Comparison of ENCODE assay signal across 17 cellular contexts in genomic region chr19:18424890-18425514, GRCh38. TPM values are rescaled to one million over a fixed set of nuclear protein-coding genes. Genes with fewer than 3 reads are reported as not detected.
DNase-seq lines count a peak whose midpoint lies in the region; ATAC-seq, FAIRE-seq and TF ChIP-seq lines count a peak whose summit lies in the region.
"Had no signal": no experiment of that assay in that cellular context is flagged by ENCODE, and none has a peak within 500 bp of the region (broad histone marks: within the 10 kb centered on the region; RNA-seq: fewer than 3 reads in every experiment).

No MANE protein-coding gene starts in this region.

- no peak for DNase-seq in T-helper 2 cell treated with Interferon-gamma antibody and Interleukin-4, amounts not matched to agents 5 μg/mL and 100 μg/mL, for 36 hours (ENCODE audit: low spot score)
- DNase-seq in T-helper 2 cell (no peak), T-helper 17 cell (no peak), germinal center (ENCODE audit: low spot score) (no peak), frontal cortex (ENCODE audit: low spot score in 2 of 2) (no peak)
- DNase-seq: 8988T, dermis blood vessel endothelial cell, DND-41, KBM-7, NCI-H1092 treated with DMSO at 0.1 percent for 48 hours, SIG-M5 had no signal

- H3K27ac ChIP-seq in gastroesophageal sphincter (peak overlapping the region in 3 of 4 donors; percentile 84 to 86 (median 85)), temporal lobe (ENCODE audit: low read depth, low read length) (peak overlapping the region; percentile 83)

- WGBS in gastroesophageal sphincter (ENCODE audit: low coverage in 1 of 2), 2 donors, result 74% methylated on average over 7 of the region's 17 CpGs; no CpG with 5 or more reads in 1 of the 2 donors

- H3K4me3 ChIP-seq in gastroesophageal sphincter, result no peak overlapping the region

- FAIRE-seq in frontal cortex (lab: Jason Lieb, UNC), result no peak
- FAIRE-seq: TTC549 had no signal

- H3K4me3 Mint-ChIP-seq in T-helper 2 cell treated with Interferon-gamma antibody and Interleukin-4, amounts not matched to agents 5 μg/mL and 100 μg/mL, for 36 hours, result peak overlapping the region; percentile 29
- H3K4me3 Mint-ChIP-seq in T-helper 17 cell, result peak overlapping the region; percentile 97
- H3K4me3 Mint-ChIP-seq: CD14-positive monocyte had no signal

- peaks cover 0 to 10% of the 10 kb centered on the region in 2 donors for H3K36me3 ChIP-seq in gastroesophageal sphincter

- TF ChIP-seq EP300 in gastroesophageal sphincter (IDR thresholded peaks at IDR 0.05), result no peak

- H3K36me3 Mint-ChIP-seq in T-helper 2 cell treated with Interferon-gamma antibody and Interleukin-4, amounts not matched to agents 5 μg/mL and 100 μg/mL, for 36 hours (ENCODE audit: low read depth), result peaks cover 17% of the 10 kb centered on the region
- no peaks in the 10 kb centered on the region for H3K36me3 Mint-ChIP-seq in T-helper 17 cell (ENCODE audit: low read depth)

- H3K9me3 Mint-ChIP-seq in T-helper 2 cell treated with Interferon-gamma antibody and Interleukin-4, amounts not matched to agents 5 μg/mL and 100 μg/mL, for 36 hours, result no peaks in the 10 kb centered on the region

- H3K9me3 ChIP-seq in T-helper 17 cell (ENCODE audit: control insufficient read depth, low read length, poor library complexity, severe bottlenecking), result no peaks in the 10 kb centered on the region
- H3K9me3 ChIP-seq in gastroesophageal sphincter, result no peaks in the 10 kb centered on the region

- no peak for ATAC-seq in T-helper 17 cell
- ATAC-seq in gastroesophageal sphincter, result no peak
- ATAC-seq in GM19023 (IDR thresholded peaks at IDR 0.05; ENCODE audit: unreplicated experiment), result no peak

- peaks cover 42% of the 10 kb centered on the region for H3K4me1 Mint-ChIP-seq in T-helper 2 cell treated with Interferon-gamma antibody and Interleukin-4, amounts not matched to agents 5 μg/mL and 100 μg/mL, for 36 hours (ENCODE audit: low read depth)
- H3K4me1 Mint-ChIP-seq in T-helper 17 cell, result peaks cover 52% of the 10 kb centered on the region

- no peak overlapping the region for H3K27ac Mint-ChIP-seq in T-helper 2 cell treated with Interferon-gamma antibody and Interleukin-4, amounts not matched to agents 5 μg/mL and 100 μg/mL, for 36 hours
- H3K27ac Mint-ChIP-seq in T-helper 17 cell, result peak overlapping the region; percentile 94

- TF ChIP-seq POLR2A in gastroesophageal sphincter (IDR thresholded peaks at IDR 0.05), result no peak

- no peaks in the 10 kb centered on the region for H3K27me3 Mint-ChIP-seq in T-helper 2 cell treated with Interferon-gamma antibody and Interleukin-4, amounts not matched to agents 5 μg/mL and 100 μg/mL, for 36 hours (ENCODE audit: low read depth)
- no peaks in the 10 kb centered on the region for H3K27me3 Mint-ChIP-seq in T-helper 17 cell

- no peak for TF ChIP-seq CTCF in gastroesophageal sphincter (IDR thresholded peaks at IDR 0.05)

- peaks cover 0 to 100% (median 61%) of the 10 kb centered on the region in 3 donors for H3K4me1 ChIP-seq in gastroesophageal sphincter

- no peaks in the 10 kb centered on the region for H3K27me3 ChIP-seq in gastroesophageal sphincter

RNA-seq across cellular contexts. Expression of gene SSBP4, which starts 5.8 kb away (rescaled TPM):
- 100 to 1,000 TPM; 112 to 113 TPM for total RNA-seq in T-helper 17 cell
- 10 to 100 TPM; 58.4 to 76.2 (median 61.3) TPM for total RNA-seq in gastroesophageal sphincter
- 52.1 TPM for total RNA-seq in temporal lobe
- 69.3 TPM for total RNA-seq in frontal cortex

RNA-seq across cellular contexts. Expression of gene ISYNA1, which starts 12.9 kb away (rescaled TPM):
- 10 to 100 TPM; 37.6 to 39.6 TPM for total RNA-seq in T-helper 17 cell
- 10 to 100 TPM; 15.2 to 31.6 (median 19.8) TPM for total RNA-seq in gastroesophageal sphincter
- 80.4 TPM for total RNA-seq in temporal lobe
- total RNA-seq in frontal cortex, result 62.8 TPM

RNA-seq across cellular contexts. Expression of gene LRRC25, which starts 27.6 kb away (rescaled TPM):
- total RNA-seq in T-helper 17 cell (1 to 10 TPM in 1 of 2 donors, under 1 TPM in 1; 0.63 to 3.2 TPM), gastroesophageal sphincter (10 to 100 TPM in 1 of 4 donors, 1 to 10 TPM in 3; 1.9 to 19.0 (median 4.8) TPM), temporal lobe (0.25 TPM), frontal cortex (0.41 TPM)
- total RNA-seq: dermis blood vessel endothelial cell, myocyte had no signal

RNA-seq across cellular contexts. Expression of gene GDF15, which starts 39.0 kb away (rescaled TPM):
- total RNA-seq in T-helper 17 cell (under 1 TPM; 0.29 to 0.85 TPM), gastroesophageal sphincter (1 to 10 TPM in 3 of 4 donors, under 1 TPM in 1; 0.62 to 3.7 (median 3.0) TPM), temporal lobe (0.74 TPM), frontal cortex (not detected)
